9 cellular contexts compared by ENCODE assay signal in genomic region chr4:127782025-127782274, GRCh38. TPM values are rescaled to one million over a fixed set of nuclear protein-coding genes. Genes with fewer than 3 reads are reported as not detected.
A peak's percentile ranks its signal among the peaks of the same experiment; 100 is the strongest.
DNase-seq lines count a peak whose midpoint lies in the region; ATAC-seq, FAIRE-seq and TF ChIP-seq lines count a peak whose summit lies in the region.
"Had no signal": no experiment of that assay in that cellular context is flagged by ENCODE, and none has a peak within 500 bp of the region (broad histone marks: within the 10 kb centered on the region; RNA-seq: fewer than 3 reads in every experiment).

No MANE protein-coding gene starts in this region.

- H3K4me1 ChIP-seq in CD4-positive, alpha-beta memory T cell (ENCODE audit: insufficient read depth, low read length): peaks cover 11% of the 10 kb centered on the region
- H3K4me1 ChIP-seq in astrocyte (ENCODE audit: insufficient read depth, low read length): no peaks in the 10 kb centered on the region

- H3K4me3 Mint-ChIP-seq in CD4-positive, alpha-beta memory T cell: peak overlapping the region; percentile 49 to 96 (median 90)
- H3K4me3 Mint-ChIP-seq in astrocyte (ENCODE audit: unreplicated experiment): peak overlapping the region; percentile 40

- no peak overlapping the region for H3K27ac Mint-ChIP-seq in CD4-positive, alpha-beta memory T cell
- H3K27ac Mint-ChIP-seq in astrocyte (ENCODE audit: unreplicated experiment): no peak overlapping the region

- no peaks in the 10 kb centered on the region for H3K79me2 ChIP-seq in astrocyte (ENCODE audit: insufficient read depth, low read length)

- H3K27ac ChIP-seq in CD4-positive, alpha-beta memory T cell (ENCODE audit: low read depth, low read length): no peak overlapping the region
- H3K27ac ChIP-seq in astrocyte (ENCODE audit: low read depth, low read length): peak overlapping the region; percentile 60

- H3K9ac ChIP-seq in astrocyte (ENCODE audit: low read length): peak overlapping the region; percentile 81

- peaks cover 16% of the 10 kb centered on the region for H3K27me3 ChIP-seq in CD4-positive, alpha-beta memory T cell (ENCODE audit: insufficient read depth, low read length)
- no peaks in the 10 kb centered on the region for H3K27me3 ChIP-seq in astrocyte (ENCODE audit: insufficient read depth, low read length)

- intact Hi-C loops in CD4-positive, alpha-beta memory T cell (cut with micrococcal nuclease): loop anchor here (5.0 kb wide), 1 partner anchor 185 kb away; the partner anchor contains the start of genes ABHD18 and MFSD8

- FAIRE-seq in astrocyte (lab: Jason Lieb, UNC): no peak
- FAIRE-seq: colon had no signal

- H3K36me3 ChIP-seq in CD4-positive, alpha-beta memory T cell (ENCODE audit: insufficient read depth, low read length): no peaks in the 10 kb centered on the region
- H3K36me3 ChIP-seq in astrocyte (ENCODE audit: insufficient read depth, low read length): no peaks in the 10 kb centered on the region

- H3K36me3 Mint-ChIP-seq in CD4-positive, alpha-beta memory T cell: no peaks in the 10 kb centered on the region
- no peaks in the 10 kb centered on the region for H3K36me3 Mint-ChIP-seq in astrocyte (ENCODE audit: low read depth, unreplicated experiment)

- peaks cover 0 to 2% (median 0%) of the 10 kb centered on the region in 8 donors for H3K9me3 Mint-ChIP-seq in CD4-positive, alpha-beta memory T cell
- no peaks in the 10 kb centered on the region for H3K9me3 Mint-ChIP-seq in astrocyte (ENCODE audit: unreplicated experiment)

- no peak for DNase-seq in CD4-positive, alpha-beta memory T cell
- DNase-seq in NCI-H524 treated with DMSO at 0.1 percent for 48 hours (lab: John Stamatoyannopoulos, UW): peak; percentile 16
- DNase-seq in astrocyte (ENCODE audit: low read depth): peak; percentile 62
- peak in 38 of 51 donors; percentile 63 to 94 (median 83) for DNase-seq in hypothalamus (lab: John Stamatoyannopoulos, UW)
- DNase-seq in putamen (ENCODE audit: low spot score): peak; percentile 89
- DNase-seq in T-helper 9 cell: no peak

- TF ChIP-seq CTCF in astrocyte (IDR thresholded peaks at IDR 0.05; ENCODE audit: insufficient read depth, low read depth, low read length): no peak

- peak overlapping the region; percentile 91 for H3K4me2 ChIP-seq in astrocyte (ENCODE audit: low read length)

- peaks cover 40 to 55% of the 10 kb centered on the region in 2 donors for H3K27me3 Mint-ChIP-seq in CD4-positive, alpha-beta memory T cell
- H3K27me3 Mint-ChIP-seq in astrocyte (ENCODE audit: low read depth, unreplicated experiment): no peaks in the 10 kb centered on the region

- peaks cover 10 to 24% (median 17%) of the 10 kb centered on the region in 4 donors for H3K4me1 Mint-ChIP-seq in CD4-positive, alpha-beta memory T cell
- H3K4me1 Mint-ChIP-seq in astrocyte (ENCODE audit: low read depth, unreplicated experiment): peaks cover 2% of the 10 kb centered on the region

- H3K9me3 ChIP-seq in CD4-positive, alpha-beta memory T cell (ENCODE audit: control insufficient read depth in 1 of 2, low read length in 2 of 2): no peaks in the 10 kb centered on the region
- no peaks in the 10 kb centered on the region for H3K9me3 ChIP-seq in astrocyte (ENCODE audit: insufficient read depth, low read depth, low read length)

- H2AFZ ChIP-seq in astrocyte (ENCODE audit: low read depth, low read length): peak overlapping the region; percentile 86

- H4K20me1 ChIP-seq in astrocyte (ENCODE audit: insufficient read depth, low read length): no peaks in the 10 kb centered on the region

- CTCF ChIA-PET in CD4-positive, alpha-beta memory T cell (lab: Charles Lee; ENCODE audit: partially characterized antibody): no interaction called here

- POLR2A ChIA-PET in CD4-positive, alpha-beta memory T cell (lab: Charles Lee; ENCODE audit: partially characterized antibody): no interaction called here

- ATAC-seq in GM18867 (IDR thresholded peaks at IDR 0.05; ENCODE audit: unreplicated experiment) (peak; percentile 83), HG03066 (IDR thresholded peaks at IDR 0.05; ENCODE audit: low read depth, unreplicated experiment) (peak; percentile 66)

- peak overlapping the region; percentile 57 to 81 for H3K4me3 ChIP-seq in CD4-positive, alpha-beta memory T cell (ENCODE audit: low read length in 2 of 2)
- peak overlapping the region; percentile 74 for H3K4me3 ChIP-seq in astrocyte (ENCODE audit: insufficient read depth, low read depth, low read length)

RNA-seq across cellular contexts. Expression of gene HSPA4L, which starts 0.2 kb away (rescaled TPM):
- not detected for total RNA-seq in CD4-positive, alpha-beta memory T cell
- polyA plus RNA-seq in CD4-positive, alpha-beta memory T cell: not detected
- 8.0 and 8.9 TPM in 2 replicates for total RNA-seq in astrocyte

RNA-seq across cellular contexts. Expression of gene SLC25A31, which starts 51.8 kb away (rescaled TPM):
- total RNA-seq in CD4-positive, alpha-beta memory T cell: not detected
- polyA plus RNA-seq in CD4-positive, alpha-beta memory T cell: not detected
- total RNA-seq in astrocyte: not detected in 2 replicates

Comparison
In these comparisons a context has a peak if more than half of its experiments do, and no peak if none do; other contexts are left out.
1. DNase-seq: peak in NCI-H524 treated with DMSO at 0.1 percent for 48 hours (single experiment), astrocyte (single experiment), hypothalamus (38 of 51) and putamen (single experiment); none in CD4-positive, alpha-beta memory T cell (0 of 5) and T-helper 9 cell (single experiment).